In genomic region chr20:38230957-38231785, GRCh38 we compare ENCODE assay signal across 1 cellular context.
TF ChIP-seq lines count a peak whose summit lies in the region.

No MANE protein-coding gene starts in this region.

TF ChIP-seq in endothelial cell of umbilical vein, 7 proteins besides CTCF, POLR2A, EP300 and RAD21:
- no peak for TF ChIP-seq FOS (IDR thresholded peaks at IDR 0.05; ENCODE audit: borderline replicate concordance, insufficient read depth, low read length)
- no peak for TF ChIP-seq POLR2AphosphoS5 (IDR thresholded peaks at IDR 0.05; ENCODE audit: insufficient read depth, low read depth, low read length)
- no peak for TF ChIP-seq JUN (IDR thresholded peaks at IDR 0.05; ENCODE audit: borderline replicate concordance, insufficient read depth, insufficient read length, low read depth)
- TF ChIP-seq GATA2 (IDR thresholded peaks at IDR 0.05; ENCODE audit: insufficient read depth, insufficient read length, low read depth, low read length), result no peak
- TF ChIP-seq MAX (IDR thresholded peaks at IDR 0.05; ENCODE audit: insufficient read depth, insufficient read length), result no peak
- no peak for TF ChIP-seq MYC (IDR thresholded peaks at IDR 0.05; ENCODE audit: low read depth, low read length)
- no peak for TF ChIP-seq EZH2 (IDR thresholded peaks at IDR 0.05; ENCODE audit: borderline replicate concordance, low read depth, low read length, severe bottlenecking)
TF ChIP-seq in endothelial cell of umbilical vein: peak in this region for 0.
